8 cellular contexts compared by ENCODE assay signal in genomic region chr12:93245543-93245942, GRCh38.
A peak's percentile ranks its signal among the peaks of the same experiment; 100 is the strongest.
DNase-seq lines count a peak whose midpoint lies in the region; ATAC-seq and TF ChIP-seq lines count a peak whose summit lies in the region.

No MANE protein-coding gene starts in this region.

- H3K27me3 ChIP-seq in DND-41 (ENCODE audit: insufficient read depth, low read length, poor library complexity) (no peaks in the 10 kb centered on the region), brain microvascular endothelial cell (replicated peaks) (no peaks in the 10 kb centered on the region), stomach (no peaks in the 10 kb centered on the region)

- no peaks in the 10 kb centered on the region for H3K36me3 ChIP-seq in DND-41 (ENCODE audit: insufficient read depth, low read length)
- no peaks in the 10 kb centered on the region for H3K36me3 ChIP-seq in brain microvascular endothelial cell (replicated peaks)
- no peaks in the 10 kb centered on the region for H3K36me3 ChIP-seq in stomach

- H3K4me1 Mint-ChIP-seq in activated T-helper 2 cell treated with anti-CD3 and anti-CD28 coated beads, Interferon-gamma antibody, Interleukin-2, Interleukin-4, amounts not matched to agents 10 μg/mL and 5 μg/mL and 100 μg/mL, durations not matched to agents 14 hours and 24 hours and 36 hours (ENCODE audit: low read depth), result peaks cover 46% of the 10 kb centered on the region
- H3K4me1 Mint-ChIP-seq in osteocyte (ENCODE audit: unreplicated experiment), result peaks cover 23% of the 10 kb centered on the region

- no peak for TF ChIP-seq POLR2A in stomach (IDR thresholded peaks at IDR 0.05)

- H3K9me3 ChIP-seq in DND-41 (ENCODE audit: insufficient read depth, low read length, severe bottlenecking) (no peaks in the 10 kb centered on the region), stomach (no peaks in the 10 kb centered on the region)

- no peaks in the 10 kb centered on the region for H4K20me1 ChIP-seq in DND-41 (ENCODE audit: insufficient read depth, low read length)

- H3K4me3 Mint-ChIP-seq in activated T-helper 2 cell treated with anti-CD3 and anti-CD28 coated beads, Interferon-gamma antibody, Interleukin-2, Interleukin-4, amounts not matched to agents 10 μg/mL and 5 μg/mL and 100 μg/mL, durations not matched to agents 14 hours and 24 hours and 36 hours (ENCODE audit: low read depth), result no peak overlapping the region
- no peak overlapping the region for H3K4me3 Mint-ChIP-seq in osteocyte (ENCODE audit: unreplicated experiment)

- no peak for TF ChIP-seq EP300 in stomach (IDR thresholded peaks at IDR 0.05)

- H3K4me2 ChIP-seq in DND-41 (ENCODE audit: insufficient read depth, low read length), result peak overlapping the region; percentile 51

- 67 to 90% (median 82%) methylated on average over 5 of the region's 5 CpGs for WGBS in stomach, 5 donors

- H3K27ac Mint-ChIP-seq in activated T-helper 2 cell treated with anti-CD3 and anti-CD28 coated beads, Interferon-gamma antibody, Interleukin-2, Interleukin-4, amounts not matched to agents 10 μg/mL and 5 μg/mL and 100 μg/mL, durations not matched to agents 14 hours and 24 hours and 36 hours, result no peak overlapping the region
- H3K27ac Mint-ChIP-seq in osteocyte (ENCODE audit: unreplicated experiment), result no peak overlapping the region

- peak overlapping the region; percentile 85 for H3K27ac ChIP-seq in DND-41 (ENCODE audit: low read length)
- no peak overlapping the region for H3K27ac ChIP-seq in brain microvascular endothelial cell
- peak overlapping the region in 1 of 5 donors; percentile 71 for H3K27ac ChIP-seq in stomach

- ATAC-seq in DND-41 (ENCODE audit: insufficient read depth, low read depth), result peak; percentile 99
- ATAC-seq in GM19372 (IDR thresholded peaks at IDR 0.05; ENCODE audit: low read depth, unreplicated experiment), result peak; percentile 65
- ATAC-seq in HG03108 (IDR thresholded peaks at IDR 0.05; ENCODE audit: unreplicated experiment), result peak; percentile 70

- DNase-seq in DND-41 (peak; percentile 93), osteocyte (ENCODE audit: extremely low spot score, unreplicated experiment) (no peak), brain microvascular endothelial cell (no peak), NCI-H2171 (lab: John Stamatoyannopoulos, UW) (no peak), stomach (no peak)
- DNase-seq in activated T-helper 2 cell treated with anti-CD3 and anti-CD28 coated beads, Interferon-gamma antibody, Interleukin-2, Interleukin-4, amounts not matched to agents 10 μg/mL and 5 μg/mL and 100 μg/mL, durations not matched to agents 14 hours and 24 hours and 36 hours (ENCODE audit: low spot score), result peak; percentile 12

- H2AFZ ChIP-seq in DND-41 (ENCODE audit: low read depth, low read length), result no peak overlapping the region

- peak overlapping the region; percentile 30 for H3K9ac ChIP-seq in DND-41 (ENCODE audit: low read depth, low read length)

- H3K27me3 Mint-ChIP-seq in activated T-helper 2 cell treated with anti-CD3 and anti-CD28 coated beads, Interferon-gamma antibody, Interleukin-2, Interleukin-4, amounts not matched to agents 10 μg/mL and 5 μg/mL and 100 μg/mL, durations not matched to agents 14 hours and 24 hours and 36 hours (ENCODE audit: low read depth), result no peaks in the 10 kb centered on the region
- H3K27me3 Mint-ChIP-seq in osteocyte (ENCODE audit: unreplicated experiment), result no peaks in the 10 kb centered on the region

- no peaks in the 10 kb centered on the region for H3K79me2 ChIP-seq in DND-41 (ENCODE audit: insufficient read depth, low read length)

- peak; percentile 17 for TF ChIP-seq CTCF in DND-41 (IDR thresholded peaks at IDR 0.05; ENCODE audit: borderline replicate concordance, extremely low read depth, low read length, poor library complexity, severe bottlenecking)
- no peak for TF ChIP-seq CTCF in osteocyte (IDR thresholded peaks at IDR 0.05)
- TF ChIP-seq CTCF in brain microvascular endothelial cell (IDR thresholded peaks at IDR 0.05; ENCODE audit: low read depth, low read length, missing control alignments), result no peak
- TF ChIP-seq CTCF in stomach (IDR thresholded peaks at IDR 0.05), result no peak

- peaks cover 48% of the 10 kb centered on the region for H3K4me1 ChIP-seq in DND-41 (ENCODE audit: insufficient read depth, low read length)
- peaks cover 0 to 27% (median 7%) of the 10 kb centered on the region in 4 donors for H3K4me1 ChIP-seq in stomach

- H3K4me3 ChIP-seq in DND-41 (ENCODE audit: low read depth in 1 of 2, low read length in 2 of 2) (0 out of 4 replicates have a peak overlapping the region, but pooled peaks of 1 of the 2 experiments have one; percentile 19), brain microvascular endothelial cell (ENCODE audit: low read depth, low read length) (no peak overlapping the region), stomach (no peak overlapping the region)

- in situ Hi-C loops in brain microvascular endothelial cell (cut with HindIII; ENCODE audit: low pct_ligation_motif_present, low sequenced_read_pairs), result no loop called here

- intact Hi-C loops in activated T-helper 2 cell treated with anti-CD3 and anti-CD28 coated beads, Interferon-gamma antibody, Interleukin-2, Interleukin-4, amounts not matched to agents 10 μg/mL and 5 μg/mL and 100 μg/mL, durations not matched to agents 14 hours and 24 hours and 36 hours (cut with micrococcal nuclease), result loop anchor here (5.0 to 10.0 kb wide), 2 partner anchors 151 to 253 kb away; no protein-coding TSS in a partner anchor
- intact Hi-C loops in stomach (cut with DNase I; ENCODE audit: low total_unique reads), result no loop called here

- no peaks in the 10 kb centered on the region for H3K36me3 Mint-ChIP-seq in activated T-helper 2 cell treated with anti-CD3 and anti-CD28 coated beads, Interferon-gamma antibody, Interleukin-2, Interleukin-4, amounts not matched to agents 10 μg/mL and 5 μg/mL and 100 μg/mL, durations not matched to agents 14 hours and 24 hours and 36 hours (ENCODE audit: low read depth)
- H3K36me3 Mint-ChIP-seq in osteocyte (ENCODE audit: unreplicated experiment), result no peaks in the 10 kb centered on the region

- no peaks in the 10 kb centered on the region for H3K9me3 Mint-ChIP-seq in activated T-helper 2 cell treated with anti-CD3 and anti-CD28 coated beads, Interferon-gamma antibody, Interleukin-2, Interleukin-4, amounts not matched to agents 10 μg/mL and 5 μg/mL and 100 μg/mL, durations not matched to agents 14 hours and 24 hours and 36 hours
- H3K9me3 Mint-ChIP-seq in osteocyte (ENCODE audit: unreplicated experiment), result peaks cover under 1% of the 10 kb centered on the region

Comparison
In these comparisons a context has a peak if more than half of its experiments do, and no peak if none do; other contexts are left out.
1. DNase-seq: peak in DND-41 (single experiment) and activated T-helper 2 cell treated with anti-CD3 and anti-CD28 coated beads, Interferon-gamma antibody, Interleukin-2, Interleukin-4, amounts not matched to agents 10 μg/mL and 5 μg/mL and 100 μg/mL, durations not matched to agents 14 hours and 24 hours and 36 hours (single experiment); none in osteocyte (single experiment), brain microvascular endothelial cell (single experiment), NCI-H2171 (single experiment) and stomach (single experiment).
2. Peak in every context shown above with its lines, with median percentiles within 50 percentile points of each other: ATAC-seq.